In genomic region chr19:55769632-55770031, GRCh38 we compare ENCODE assay signal across 6 cellular contexts. TPM values are rescaled to one million over a fixed set of nuclear protein-coding genes. Genes with fewer than 3 reads are reported as not detected.
"Had no signal": no experiment of that assay in that cellular context is flagged by ENCODE, and none has a peak within 500 bp of the region (broad histone marks: within the 10 kb centered on the region; RNA-seq: fewer than 3 reads in every experiment).

No MANE protein-coding gene starts in this region.

RNA-seq across cellular contexts. Expression of gene RFPL4AL1, which starts 0.7 kb away (rescaled TPM):
- total RNA-seq: HepG2, HT-29, HT1080, IMR-90 had no signal
- polyA plus RNA-seq: HepG2, IgD-negative memory B cell, IMR-90 had no signal

RNA-seq across cellular contexts. Expression of gene RFPL4A, which starts 10.7 kb away (rescaled TPM):
- total RNA-seq: HepG2, HT-29, IMR-90 had no signal
- polyA plus RNA-seq: HepG2, IgD-negative memory B cell had no signal

RNA-seq across cellular contexts. Expression of gene NLRP9, which starts 31.4 kb away (rescaled TPM):
- total RNA-seq: HepG2, HT-29, HT1080, IMR-90, K562 had no signal
- polyA plus RNA-seq: HepG2, IgD-negative memory B cell, IMR-90, K562 had no signal
